Comparison of ENCODE assay signal across 1 cellular context in the genomic region with DNA sequence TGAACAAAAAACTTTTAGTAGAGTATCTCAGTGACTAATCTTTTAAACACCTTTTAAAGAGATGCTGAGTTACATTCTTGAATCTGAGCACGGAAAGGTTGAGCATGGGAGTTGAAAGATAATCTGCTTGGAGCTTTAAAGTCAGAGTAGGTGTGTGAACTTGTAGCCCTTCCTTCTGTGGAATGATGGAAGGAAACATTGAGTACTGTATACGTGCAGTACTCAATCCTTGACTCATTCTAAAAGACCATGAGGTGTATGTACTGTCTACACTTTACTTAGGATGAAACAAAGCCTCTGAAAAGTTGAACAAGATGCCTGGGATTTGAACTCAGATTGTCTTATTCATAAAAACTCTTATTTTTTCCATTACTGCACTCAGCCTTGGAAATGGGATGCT.
TF ChIP-seq lines count a peak whose summit lies in the region.

No MANE protein-coding gene starts in this region.

TF ChIP-seq in GM12878, 131 proteins besides CTCF, POLR2A, EP300 and RAD21:
- no peak for TF ChIP-seq LARP7 (IDR thresholded peaks at IDR 0.05)
- no peak for TF ChIP-seq ATF2 (IDR thresholded peaks at IDR 0.05; ENCODE audit: low read length)
- TF ChIP-seq HDAC2 (IDR thresholded peaks at IDR 0.05): no peak
TF ChIP-seq in GM12878: peak in this region for 0.
